In the genomic region with DNA sequence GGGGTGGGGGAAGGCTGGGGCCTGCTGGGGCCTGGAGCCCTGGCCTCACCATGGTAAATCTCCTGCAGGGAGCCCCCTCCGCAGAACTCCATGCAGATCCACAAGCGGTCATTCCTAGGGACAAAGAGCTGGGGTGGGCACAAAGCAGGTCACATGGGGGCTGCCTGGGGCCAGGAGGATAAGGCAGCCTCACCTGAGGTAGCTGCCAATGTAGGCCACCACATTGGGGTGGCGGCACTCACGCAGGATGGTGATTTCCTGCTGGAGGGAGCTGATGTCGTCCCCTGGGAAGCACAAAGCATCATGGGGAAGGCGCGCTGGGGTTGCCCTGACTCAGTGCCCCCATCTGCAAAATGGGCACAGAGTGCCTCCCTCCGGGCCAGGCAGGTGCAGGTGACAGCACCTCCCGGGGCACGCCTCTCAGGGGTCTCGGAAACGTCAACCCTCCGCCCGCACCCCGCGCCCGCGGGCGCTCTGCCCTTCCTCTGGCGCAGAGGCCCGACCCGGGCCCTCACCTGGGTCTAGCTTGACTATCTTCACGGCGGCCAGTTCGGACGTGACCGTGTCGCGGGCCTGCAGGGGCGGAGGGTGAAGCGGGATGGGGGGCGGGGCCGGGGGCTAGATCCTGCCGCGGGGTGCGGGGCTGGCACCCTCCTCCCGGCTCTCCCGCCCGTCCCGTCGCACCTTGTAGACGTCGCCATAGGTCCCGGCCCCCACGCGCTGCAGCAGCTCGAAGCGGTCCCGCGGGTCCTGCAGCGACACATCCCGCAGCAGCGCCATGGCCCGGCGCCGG, we compare ENCODE assay signal across 8 cellular contexts. TPM values are rescaled to one million over a fixed set of nuclear protein-coding genes. Genes with fewer than 3 reads are reported as not detected.
DNase-seq lines count a peak whose midpoint lies in the region; ATAC-seq and TF ChIP-seq lines count a peak whose summit lies in the region.

No MANE protein-coding gene starts in this region.

- peak overlapping the region; percentile 52 for H3K27ac ChIP-seq in KOPT-K1 (ENCODE audit: low read depth, low read length, poor library complexity, severe bottlenecking)
- H3K27ac ChIP-seq in left lung: peak overlapping the region; percentile 70 to 80

- H3K27me3 Mint-ChIP-seq in activated naive CD8-positive, alpha-beta T cell treated with anti-CD3 and anti-CD28 coated beads, Interleukin-2, amount 50 U/mL, for 24 hours: no peaks in the 10 kb centered on the region
- no peaks in the 10 kb centered on the region for H3K27me3 Mint-ChIP-seq in stimulated activated naive CD8-positive, alpha-beta T cell treated with anti-CD3 and anti-CD28 coated beads, Interleukin-15, Interleukin-2, amounts not matched to agents 100 ng/mL and 50 ng/mL, for 24 hours

- H3K27ac Mint-ChIP-seq in activated naive CD8-positive, alpha-beta T cell treated with anti-CD3 and anti-CD28 coated beads, Interleukin-2, amount 50 U/mL, for 24 hours: peak overlapping the region; percentile 71
- H3K27ac Mint-ChIP-seq in stimulated activated naive CD8-positive, alpha-beta T cell treated with anti-CD3 and anti-CD28 coated beads, Interleukin-15, Interleukin-2, amounts not matched to agents 100 ng/mL and 50 ng/mL, for 24 hours: peak overlapping the region; percentile 78

- H3K4me3 ChIP-seq in AG04449 (ENCODE audit: low read depth, low read length) (peak overlapping the region; percentile 66), left lung (peak overlapping the region; percentile 50 to 65)

- H3K4me1 ChIP-seq in left lung: peaks cover 8 to 42% of the 10 kb centered on the region in 2 donors

- H3K36me3 ChIP-seq in KOPT-K1 (ENCODE audit: insufficient read depth, low read length) (peaks cover 52% of the 10 kb centered on the region; the same call in 1 of the 2 replicates), left lung (peaks cover 0 to 46% of the 10 kb centered on the region in 2 donors)

- no peaks in the 10 kb centered on the region for H3K9me3 Mint-ChIP-seq in activated naive CD8-positive, alpha-beta T cell treated with anti-CD3 and anti-CD28 coated beads, Interleukin-2, amount 50 U/mL, for 24 hours
- H3K9me3 Mint-ChIP-seq in stimulated activated naive CD8-positive, alpha-beta T cell treated with anti-CD3 and anti-CD28 coated beads, Interleukin-15, Interleukin-2, amounts not matched to agents 100 ng/mL and 50 ng/mL, for 24 hours: no peaks in the 10 kb centered on the region

- peaks cover 27% of the 10 kb centered on the region for H3K4me1 Mint-ChIP-seq in activated naive CD8-positive, alpha-beta T cell treated with anti-CD3 and anti-CD28 coated beads, Interleukin-2, amount 50 U/mL, for 24 hours
- H3K4me1 Mint-ChIP-seq in stimulated activated naive CD8-positive, alpha-beta T cell treated with anti-CD3 and anti-CD28 coated beads, Interleukin-15, Interleukin-2, amounts not matched to agents 100 ng/mL and 50 ng/mL, for 24 hours (ENCODE audit: low read depth): peaks cover 33% of the 10 kb centered on the region

- H3K4me3 Mint-ChIP-seq in activated naive CD8-positive, alpha-beta T cell treated with anti-CD3 and anti-CD28 coated beads, Interleukin-2, amount 50 U/mL, for 24 hours: peak overlapping the region; percentile 83
- H3K4me3 Mint-ChIP-seq in stimulated activated naive CD8-positive, alpha-beta T cell treated with anti-CD3 and anti-CD28 coated beads, Interleukin-15, Interleukin-2, amounts not matched to agents 100 ng/mL and 50 ng/mL, for 24 hours: peak overlapping the region; percentile 85

- H3K36me3 Mint-ChIP-seq in activated naive CD8-positive, alpha-beta T cell treated with anti-CD3 and anti-CD28 coated beads, Interleukin-2, amount 50 U/mL, for 24 hours (ENCODE audit: low read depth): peaks cover 11% of the 10 kb centered on the region
- peaks cover 18% of the 10 kb centered on the region for H3K36me3 Mint-ChIP-seq in stimulated activated naive CD8-positive, alpha-beta T cell treated with anti-CD3 and anti-CD28 coated beads, Interleukin-15, Interleukin-2, amounts not matched to agents 100 ng/mL and 50 ng/mL, for 24 hours (ENCODE audit: low read depth)

- POLR2A ChIA-PET in AG04449 (lab: Yijun Ruan, JAX): interaction anchor here (0.6 kb wide), 1 partner anchor 532 kb away, joined by 3 read pairs; no protein-coding TSS in a partner anchor

- TF ChIP-seq CTCF in AG04449 (IDR thresholded peaks at IDR 0.05; ENCODE audit: insufficient read depth, low read length, missing control alignments) (no peak), left lung (IDR thresholded peaks at IDR 0.05) (no peak)

- intact Hi-C loops in left lung (cut with DNase I): no loop called here

- ATAC-seq in GM19397 (IDR thresholded peaks at IDR 0.05; ENCODE audit: unreplicated experiment) (peak; percentile 15), left lung (no peak)
- ATAC-seq in activated naive CD8-positive, alpha-beta T cell treated with anti-CD3 and anti-CD28 coated beads, Interleukin-2, amount 50 U/mL, for 24 hours: peak; percentile 8

- H3K27me3 ChIP-seq in left lung: no peaks in the 10 kb centered on the region

- H3K9me3 ChIP-seq in KOPT-K1 (ENCODE audit: insufficient read depth, low read length, poor library complexity, severe bottlenecking) (no peaks in the 10 kb centered on the region), left lung (no peaks in the 10 kb centered on the region)

- DNase-seq in AG04449 (ENCODE audit: low read depth, low spot score) (no peak), left lung (peak in 1 of 2 donors; percentile 58), medulla oblongata (ENCODE audit: extremely low spot score) (no peak), NCI-H524 (lab: John Stamatoyannopoulos, UW) (no peak)
- peak; percentile 61 for DNase-seq in activated naive CD8-positive, alpha-beta T cell treated with anti-CD3 and anti-CD28 coated beads, Interleukin-2, amount 50 U/mL, for 24 hours

- CTCF ChIA-PET in AG04449 (lab: Yijun Ruan, JAX): interaction anchor here (0.9 to 2.6 kb wide), 10 partner anchors 9 to 116 kb away, joined by 3 to 16 read pairs (median 4); no protein-coding TSS in a partner anchor

RNA-seq across cellular contexts. Expression of gene MAP4K2, which starts 0.4 kb away (rescaled TPM):
- 10 to 100 TPM; 19.3 to 23.2 TPM for total RNA-seq in left lung

RNA-seq across cellular contexts. Expression of gene MEN1, which starts 7.8 kb away (rescaled TPM):
- 10 to 100 TPM; 26.9 to 29.3 TPM for total RNA-seq in left lung

RNA-seq across cellular contexts. Expression of gene SF1, which starts 24.2 kb away (rescaled TPM):
- 100 to 1,000 TPM; 169 to 228 TPM for total RNA-seq in left lung

RNA-seq across cellular contexts. Expression of gene CDC42BPG, which starts 41.9 kb away (rescaled TPM):
- 10 to 100 TPM; 18.0 to 25.9 TPM for total RNA-seq in left lung

RNA-seq across cellular contexts. Expression of gene PYGM, which starts 42.8 kb away (rescaled TPM):
- total RNA-seq in left lung: 1 to 10 TPM; 1.3 to 3.7 TPM
